In the genomic region with DNA sequence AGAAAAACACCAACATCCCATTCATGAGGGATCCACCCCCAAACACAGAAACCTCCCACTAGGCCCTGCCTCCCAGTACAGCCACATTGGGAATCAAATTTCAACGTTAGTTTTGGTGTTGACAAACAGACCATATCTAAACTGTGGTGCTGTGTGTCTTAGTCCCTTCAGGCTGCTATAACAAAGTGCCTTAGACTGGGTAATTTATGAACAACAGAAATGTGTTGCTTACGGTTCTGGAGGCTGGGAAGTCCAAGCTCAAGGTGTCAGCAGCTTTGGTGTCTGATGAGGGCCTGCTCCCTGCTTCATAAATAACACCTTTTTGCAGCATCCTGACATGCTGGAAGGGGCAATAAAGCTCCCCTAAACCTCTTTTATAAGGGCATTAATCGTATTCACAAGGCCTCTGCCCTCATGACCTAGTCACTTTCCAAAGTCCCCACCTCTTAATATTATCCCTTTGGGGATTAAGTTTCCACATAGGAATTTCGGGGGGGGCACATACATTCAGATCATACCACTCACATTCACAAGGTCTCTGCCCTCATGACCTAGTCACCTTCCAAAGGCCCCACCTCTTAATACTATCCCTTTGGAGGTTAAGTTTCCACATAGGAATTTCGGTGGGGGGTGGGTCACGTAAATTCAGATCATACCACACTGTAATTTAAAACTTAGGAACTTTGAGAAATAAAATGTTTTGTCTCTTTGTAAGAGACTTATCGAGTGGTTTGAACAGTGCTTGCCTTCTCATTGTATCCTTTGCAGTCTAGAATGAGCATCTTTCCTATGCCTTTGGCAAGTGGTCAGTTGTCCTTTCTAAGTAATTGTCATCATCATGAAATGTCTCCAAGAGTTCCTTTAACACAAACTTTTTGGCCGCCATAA, we compare ENCODE assay signal across 8 cellular contexts. TPM values are rescaled to one million over a fixed set of nuclear protein-coding genes. Genes with fewer than 3 reads are reported as not detected.
DNase-seq lines count a peak whose midpoint lies in the region; ATAC-seq and TF ChIP-seq lines count a peak whose summit lies in the region.

No MANE protein-coding gene starts in this region.

- H3K27me3 ChIP-seq in cardiac muscle cell (no peaks in the 10 kb centered on the region), lung (ENCODE audit: control insufficient read depth, insufficient read depth) (no peaks in the 10 kb centered on the region), uterus (no peaks in the 10 kb centered on the region)

- CTCF ChIA-PET in MCF 10A (lab: Yijun Ruan, JAX) = interaction anchor here (0.7 to 1.4 kb wide), 4 partner anchors 30 to 1690 kb away, joined by 3 to 7 read pairs (median 4); no protein-coding TSS in a partner anchor

- H3K4me3 ChIP-seq in cardiac muscle cell (no peak overlapping the region), lung (no peak overlapping the region), urinary bladder (ENCODE audit: low read depth, low read length) (no peak overlapping the region), uterus (no peak overlapping the region)

- no TSS peak for BruUV-seq in MCF 10A (replicated peaks; lab: Mats Ljungman, UMichigan)

- H3K27ac ChIP-seq in cardiac muscle cell = peak overlapping the region; percentile 39
- H3K27ac ChIP-seq in lung (ENCODE audit: low read depth in 1 of 2, low read length in 1 of 2) = peak overlapping the region; percentile 73 to 77
- peak overlapping the region; percentile 51 for H3K27ac ChIP-seq in urinary bladder (ENCODE audit: low read depth)
- no peak overlapping the region for H3K27ac ChIP-seq in uterus

- H3K4me1 ChIP-seq in cardiac muscle cell (ENCODE audit: low read depth) = no peaks in the 10 kb centered on the region
- H3K4me1 ChIP-seq in lung (ENCODE audit: control insufficient read depth in 2 of 2, insufficient read depth in 2 of 2, low read length in 2 of 2) = peaks cover 3 to 7% of the 10 kb centered on the region in 2 donors
- H3K4me1 ChIP-seq in urinary bladder (ENCODE audit: insufficient read depth) = no peaks in the 10 kb centered on the region
- no peaks in the 10 kb centered on the region for H3K4me1 ChIP-seq in uterus

- intact Hi-C loops in cardiac septum (cut with DNase I) = no loop called here
- intact Hi-C loops in MCF 10A (cut with micrococcal nuclease) = loop anchor here (2.0 to 5.0 kb wide), 2 partner anchors 26 to 1691 kb away; no protein-coding TSS in a partner anchor
- intact Hi-C loops in uterus (cut with DNase I; ENCODE audit: low total_unique reads) = no loop called here

- DNase-seq in cardiac muscle cell (ENCODE audit: low read depth in 1 of 2, low spot score in 1 of 2) (no peak), cardiac septum (ENCODE audit: low spot score) (no peak), MCF 10A (ENCODE audit: unreplicated experiment) (no peak), lung (ENCODE audit: low spot score) (no peak), iPS-NIHi11 (ENCODE audit: low spot score) (no peak), NCI-H2196 treated with DMSO at 0.1 percent for 48 hours (lab: John Stamatoyannopoulos, UW; ENCODE audit: unreplicated experiment) (no peak), uterus (no peak)

- no peaks in the 10 kb centered on the region for H3K27me3 Mint-ChIP-seq in MCF 10A (ENCODE audit: insufficient read depth, unreplicated experiment)

- POLR2A ChIA-PET in MCF 10A (lab: Yijun Ruan, JAX) = interaction anchor here (0.7 to 4.1 kb wide), 9 partner anchors 9 to 1738 kb away, joined by 3 to 39 read pairs (median 4); a partner anchor contains a TSS

- H3K9me3 ChIP-seq in cardiac muscle cell (ENCODE audit: low read depth) (no peaks in the 10 kb centered on the region), lung (ENCODE audit: control insufficient read depth in 2 of 2, insufficient read depth in 1 of 2, low read length in 1 of 2) (no peaks in the 10 kb centered on the region), uterus (no peaks in the 10 kb centered on the region)

- no peak for TF ChIP-seq POLR2A in uterus (IDR thresholded peaks at IDR 0.05)

- peak overlapping the region; percentile 72 for H3K27ac Mint-ChIP-seq in MCF 10A (ENCODE audit: low read depth, unreplicated experiment)

- H3K36me3 ChIP-seq in cardiac muscle cell (peaks cover 3% of the 10 kb centered on the region), lung (ENCODE audit: control insufficient read depth in 2 of 2, insufficient read depth in 2 of 2, low read length in 2 of 2) (peaks cover 5 to 6% of the 10 kb centered on the region in 2 donors), urinary bladder (ENCODE audit: insufficient read depth) (no peaks in the 10 kb centered on the region), uterus (no peaks in the 10 kb centered on the region)

- WGBS in lung, 2 donors = 85 to 93% methylated on average over 8 of the region's 8 CpGs
- 74% methylated on average over 8 of the region's 8 CpGs for WGBS in urinary bladder

- peaks cover 22% of the 10 kb centered on the region for H3K4me1 Mint-ChIP-seq in MCF 10A (ENCODE audit: insufficient read depth, unreplicated experiment)

- no peak for ATAC-seq in lung (ENCODE audit: insufficient read depth, low FRiP score)

- no peak for TF ChIP-seq CTCF in cardiac muscle cell (IDR thresholded peaks at IDR 0.05; ENCODE audit: low read depth, low read length)
- TF ChIP-seq CTCF in MCF 10A (IDR thresholded peaks at IDR 0.05; ENCODE audit: unreplicated experiment) = no peak
- TF ChIP-seq CTCF in lung (IDR thresholded peaks at IDR 0.05; ENCODE audit: control extremely low read depth, extremely low read depth) = no peak
- no peak for TF ChIP-seq CTCF in uterus (IDR thresholded peaks at IDR 0.05)

- peaks cover 29% of the 10 kb centered on the region for H3K36me3 Mint-ChIP-seq in MCF 10A (ENCODE audit: insufficient read depth, unreplicated experiment)

- no peaks in the 10 kb centered on the region for H3K9me3 Mint-ChIP-seq in MCF 10A (ENCODE audit: unreplicated experiment)

- H3K4me3 Mint-ChIP-seq in MCF 10A (ENCODE audit: unreplicated experiment) = peak overlapping the region; percentile 52

RNA-seq across cellular contexts. Expression of a gene that starts 27.6 kb away (rescaled TPM):
- total RNA-seq in cardiac muscle cell (6.2 and 10.2 TPM in 2 replicates), cardiac septum (21.5 TPM), MCF 10A (2022) (22.8 and 23.4 TPM in 2 replicates), lung (10 to 100 TPM; 14.9 to 29.8 TPM), urinary bladder (35.5 TPM), uterus (10 to 100 TPM; 10.5 to 37.4 (median 28.2) TPM)
- polyA plus RNA-seq in cardiac muscle cell (4.6 and 6.9 TPM in 2 replicates), lung (1 to 10 TPM; 4.0 to 4.7 TPM), urinary bladder (8.9 TPM)

RNA-seq across cellular contexts. Expression of a gene that starts 32.6 kb away (rescaled TPM):
- total RNA-seq in cardiac muscle cell (39.2 and 64.3 TPM in 2 replicates), cardiac septum (8.6 TPM), MCF 10A (2022) (37.6 and 43.8 TPM in 2 replicates), lung (10 to 100 TPM; 45.5 to 49.3 TPM), urinary bladder (62.7 TPM), uterus (10 to 100 TPM; 10.2 to 58.9 (median 34.7) TPM)
- polyA plus RNA-seq in cardiac muscle cell (12.5 and 17.8 TPM in 2 replicates), lung (1 to 10 TPM; 9.1 to 9.2 TPM), urinary bladder (6.9 TPM)

Comparison
In these comparisons a context has a peak if more than half of its experiments do, and no peak if none do; other contexts are left out.
1. H3K27ac ChIP-seq: peak in cardiac muscle cell (single experiment), lung (2 of 2) and urinary bladder (single experiment); none in uterus (0 of 2).